In the genomic region with DNA sequence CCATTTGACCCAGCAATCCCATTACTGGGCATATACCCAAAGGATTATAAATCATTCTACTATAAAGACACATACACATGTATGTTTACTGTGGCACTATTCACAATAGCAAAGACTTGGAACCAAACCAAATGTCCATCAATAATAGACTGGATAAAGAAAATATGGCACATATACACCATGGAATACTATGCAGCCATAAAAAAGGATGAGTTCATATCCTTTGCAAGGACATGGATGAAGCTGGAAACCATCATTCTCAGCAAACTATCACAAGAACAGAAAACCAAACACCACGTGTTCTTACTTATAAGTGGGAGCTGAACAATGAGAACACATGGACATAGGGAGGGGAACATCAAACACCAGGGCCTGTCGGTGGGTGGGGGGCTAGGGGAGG, we compare ENCODE assay signal across 5 cellular contexts. TPM values are rescaled to one million over a fixed set of nuclear protein-coding genes. Genes with fewer than 3 reads are reported as not detected.
"Had no signal": no experiment of that assay in that cellular context is flagged by ENCODE, and none has a peak within 500 bp of the region (broad histone marks: within the 10 kb centered on the region; RNA-seq: fewer than 3 reads in every experiment).

No MANE protein-coding gene starts in this region.

RNA-seq across cellular contexts. Expression of a gene that starts 19.8 kb away (rescaled TPM):
- total RNA-seq: OCI-LY7 had no signal

RNA-seq across cellular contexts. Expression of a gene that starts 34.3 kb away (rescaled TPM):
- total RNA-seq: OCI-LY7, PC-9, SJSA1, SK-MEL-5, T-cell had no signal
